1 cellular context compared by ENCODE assay signal in the genomic region with DNA sequence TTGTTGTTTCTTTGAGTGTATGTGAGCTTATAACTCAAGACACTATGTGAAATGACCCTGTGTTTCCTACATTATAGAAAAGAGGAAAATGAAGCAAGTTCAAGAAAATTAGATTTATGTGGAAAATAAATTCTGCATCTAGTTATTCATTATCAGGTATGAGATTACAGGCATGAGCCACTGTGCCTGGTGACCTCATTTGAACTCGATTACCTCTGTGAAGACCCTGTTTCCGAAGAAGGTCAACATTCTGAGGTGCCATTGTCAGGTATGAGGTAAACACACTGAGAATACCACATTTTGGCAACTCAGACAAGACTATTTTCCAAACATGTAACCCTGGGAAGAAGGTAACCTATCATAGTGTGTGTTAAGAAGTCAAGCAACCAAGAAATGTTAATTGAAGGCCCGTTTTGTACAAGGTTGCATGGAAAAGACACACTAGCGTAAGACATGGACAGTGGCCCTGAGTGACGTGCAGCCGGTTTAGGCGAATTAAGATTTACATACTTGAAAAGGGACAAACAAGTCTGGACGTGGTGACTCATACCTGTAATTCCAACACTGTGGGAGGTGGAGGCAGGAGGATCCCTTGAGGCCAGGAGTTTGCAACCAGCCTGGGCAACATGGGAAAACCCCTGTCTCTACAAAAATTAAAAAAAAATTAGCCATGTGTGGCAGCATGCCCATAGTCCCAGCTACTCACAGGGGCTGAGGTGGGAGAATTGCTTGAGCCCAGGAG.
A peak's percentile ranks its signal among the peaks of the same experiment; 100 is the strongest.
TF ChIP-seq lines count a peak whose summit lies in the region.

No MANE protein-coding gene starts in this region.

TF ChIP-seq in HCT116, 20 proteins besides CTCF, POLR2A, EP300 and RAD21 (continued from another document):
- TF ChIP-seq TCF7L2 (IDR thresholded peaks at IDR 0.05; ENCODE audit: borderline replicate concordance, extremely low read depth, insufficient read depth, insufficient read length) (no peak), JUND (IDR thresholded peaks at IDR 0.05) (peak; percentile 76), ZFX (IDR thresholded peaks at IDR 0.05) (no peak)
